Comparison of ENCODE assay signal across 2 cellular contexts in genomic region chr20:63790572-63791168, GRCh38.
TF ChIP-seq lines count a peak whose summit lies in the region.

No MANE protein-coding gene starts in this region.

TF ChIP-seq in IMR-90, 13 proteins besides CTCF, POLR2A, EP300 and RAD21:
- no peak for TF ChIP-seq CEBPB (IDR thresholded peaks at IDR 0.05; ENCODE audit: low read depth, low read length)
- TF ChIP-seq MAFK (IDR thresholded peaks at IDR 0.05; ENCODE audit: low read depth, low read length): no peak
- TF ChIP-seq RFX5 (IDR thresholded peaks at IDR 0.05; ENCODE audit: low read depth, low read length): no peak
- no peak for TF ChIP-seq MAZ (IDR thresholded peaks at IDR 0.05; ENCODE audit: borderline replicate concordance, low read depth, low read length)
- TF ChIP-seq NFE2L2 (IDR thresholded peaks at IDR 0.05; ENCODE audit: low read depth, low read length): no peak
- no peak for TF ChIP-seq USF2 (IDR thresholded peaks at IDR 0.05; ENCODE audit: low read depth, low read length)
- TF ChIP-seq SMC3 (IDR thresholded peaks at IDR 0.05; ENCODE audit: low read depth, low read length): no peak
- TF ChIP-seq BHLHE40 (IDR thresholded peaks at IDR 0.05; ENCODE audit: low read depth, low read length): no peak
- no peak for TF ChIP-seq RCOR1 (IDR thresholded peaks at IDR 0.05; ENCODE audit: insufficient replicate concordance, low read length)
- no peak for TF ChIP-seq CHD1 (IDR thresholded peaks at IDR 0.05; ENCODE audit: low read depth, low read length)
- no peak for TF ChIP-seq ELK1 (IDR thresholded peaks at IDR 0.05; ENCODE audit: borderline replicate concordance, low read depth, low read length)
- TF ChIP-seq FOS (IDR thresholded peaks at IDR 0.05; ENCODE audit: low read depth, low read length): no peak
- no peak for TF ChIP-seq MXI1 (IDR thresholded peaks at IDR 0.05; ENCODE audit: borderline replicate concordance, low read depth, low read length)

TF ChIP-seq in H1, 55 proteins besides CTCF, POLR2A, EP300 and RAD21:
- no peak for TF ChIP-seq TCF12 (IDR thresholded peaks at IDR 0.05; ENCODE audit: low read depth, low read length)
- no peak for TF ChIP-seq POU5F1 (IDR thresholded peaks at IDR 0.05; ENCODE audit: low read depth, low read length)
- TF ChIP-seq RNF2 (IDR thresholded peaks at IDR 0.05; ENCODE audit: borderline replicate concordance, low read depth, low read length, missing control alignments, poor library complexity, severe bottlenecking): no peak
- no peak for TF ChIP-seq MAFK (IDR thresholded peaks at IDR 0.05; ENCODE audit: low read depth, low read length)
- no peak for TF ChIP-seq CEBPB (IDR thresholded peaks at IDR 0.05; ENCODE audit: low read depth, low read length)
- TF ChIP-seq BACH1 (IDR thresholded peaks at IDR 0.05; ENCODE audit: low read length): no peak
- TF ChIP-seq GABPA (IDR thresholded peaks at IDR 0.05; ENCODE audit: borderline replicate concordance, insufficient read depth, low read length): no peak
- TF ChIP-seq SP1 (IDR thresholded peaks at IDR 0.05; ENCODE audit: low read depth, low read length): no peak
- TF ChIP-seq SP2 (IDR thresholded peaks at IDR 0.05; ENCODE audit: low read length): no peak
- TF ChIP-seq NRF1 (IDR thresholded peaks at IDR 0.05; ENCODE audit: low read depth, low read length): no peak
- no peak for TF ChIP-seq YY1 (IDR thresholded peaks at IDR 0.05; ENCODE audit: low read depth, low read length)
- no peak for TF ChIP-seq GTF2F1 (IDR thresholded peaks at IDR 0.05; ENCODE audit: borderline replicate concordance, low read depth, low read length)
- no peak for TF ChIP-seq HDAC2 (IDR thresholded peaks at IDR 0.05; ENCODE audit: borderline replicate concordance in 1 of 2, low read depth in 2 of 2, low read length in 2 of 2)
